Comparison of ENCODE assay signal across 23 cellular contexts in the genomic region with DNA sequence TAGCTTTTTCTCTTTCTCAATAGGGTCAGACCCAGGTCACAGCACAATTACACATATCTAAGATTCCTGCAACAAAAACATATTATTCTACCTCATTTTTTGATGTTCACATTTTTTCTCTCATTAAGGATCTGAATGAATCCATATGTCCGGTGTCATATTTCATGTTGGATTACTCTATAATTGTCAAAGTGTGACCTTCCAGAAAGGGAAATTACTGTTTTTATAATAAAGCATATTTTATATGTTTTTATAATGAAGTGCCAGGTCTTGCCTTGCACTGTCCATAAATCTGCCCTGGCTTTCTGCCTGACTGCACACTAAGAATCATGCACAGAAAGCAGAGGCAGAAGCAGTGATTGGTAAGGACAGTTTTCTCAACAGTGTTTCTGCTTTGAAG.
DNase-seq lines count a peak whose midpoint lies in the region; FAIRE-seq and TF ChIP-seq lines count a peak whose summit lies in the region.
"Had no signal": no experiment of that assay in that cellular context is flagged by ENCODE, and none has a peak within 500 bp of the region (broad histone marks: within the 10 kb centered on the region; RNA-seq: fewer than 3 reads in every experiment).

No MANE protein-coding gene starts in this region.

- no peaks in the 10 kb centered on the region for H3K4me1 Mint-ChIP-seq in activated naive CD4-positive, alpha-beta T cell treated with anti-CD3 and anti-CD28 coated beads, Interleukin-2, amount 10 ng/mL, durations not matched to agents 7 days and 5 days

- TF ChIP-seq CTCF in lower leg skin (IDR thresholded peaks at IDR 0.05) (no peak), right atrium auricular region (IDR thresholded peaks at IDR 0.05) (no peak)

- TF ChIP-seq POLR2A in lower leg skin (IDR thresholded peaks at IDR 0.05) = no peak

- peak; percentile 91 for FAIRE-seq in RCC 7860 (lab: Jason Lieb, UNC)
- FAIRE-seq: islet of Langerhans had no signal

- in situ Hi-C loops in ACHN (cut with HindIII; ENCODE audit: low pct_ligation_motif_present, low pct_unique_long_range_greater_than_20kb, low sequenced_read_pairs) = no loop called here

- peak; percentile 49 for DNase-seq in ACHN
- peak; percentile 61 for DNase-seq in GM04503 (ENCODE audit: low read depth)
- peak; percentile 44 for DNase-seq in RCC 7860 (ENCODE audit: low spot score)
- DNase-seq in fibroblast of the conjunctiva (ENCODE audit: low read depth) = peak; percentile 9
- DNase-seq in lower leg skin (ENCODE audit: low spot score in 2 of 2) = no peak
- no peak for DNase-seq in NOMO-1 treated with DMSO at 0.1 percent for 48 hours (lab: John Stamatoyannopoulos, UW; ENCODE audit: unreplicated experiment)
- no peak for DNase-seq in activated naive CD4-positive, alpha-beta T cell treated with anti-CD3 and anti-CD28 coated beads, Interleukin-2, amount 10 ng/mL, durations not matched to agents 7 days and 5 days
- no peak for DNase-seq in right atrium auricular region (ENCODE audit: low spot score)
- DNase-seq: activated CD4-positive, alpha-beta T cell treated with anti-CD3 and anti-CD28 coated beads, Interleukin-2, amount 50 U/mL, for 1 hour; activated T-cell treated with anti-CD3 and anti-CD28 coated beads, Interleukin-2, amount 50 U/mL, for 48 hours; amygdala; DND-41; dorsolateral prefrontal cortex; gastrocnemius medialis; GOT3; MV-4-11; NCI-H510A treated with DMSO at 0.1 percent for 48 hours; stimulated activated CD4-positive, alpha-beta T cell treated with anti-CD3 and anti-CD28 coated beads, Interleukin-2, amount 100 ng/mL, for 24 hours; T1000; upper lobe of left lung had no signal

- H3K27me3 Mint-ChIP-seq in activated naive CD4-positive, alpha-beta T cell treated with anti-CD3 and anti-CD28 coated beads, Interleukin-2, amount 10 ng/mL, durations not matched to agents 7 days and 5 days = no peaks in the 10 kb centered on the region

- no peak overlapping the region for H3K4me3 Mint-ChIP-seq in activated naive CD4-positive, alpha-beta T cell treated with anti-CD3 and anti-CD28 coated beads, Interleukin-2, amount 10 ng/mL, durations not matched to agents 7 days and 5 days

- no peak overlapping the region for H3K27ac ChIP-seq in right atrium auricular region
- H3K27ac ChIP-seq: BLaER1, dorsolateral prefrontal cortex, gastrocnemius medialis, prostate gland, upper lobe of left lung had no signal

- H3K9me3 Mint-ChIP-seq in activated naive CD4-positive, alpha-beta T cell treated with anti-CD3 and anti-CD28 coated beads, Interleukin-2, amount 10 ng/mL, durations not matched to agents 7 days and 5 days = no peaks in the 10 kb centered on the region

- H3K9me3 ChIP-seq in right atrium auricular region = no peaks in the 10 kb centered on the region
- H3K9me3 ChIP-seq: BLaER1, prostate gland, upper lobe of left lung had no signal

- no peak overlapping the region for H3K27ac Mint-ChIP-seq in activated naive CD4-positive, alpha-beta T cell treated with anti-CD3 and anti-CD28 coated beads, Interleukin-2, amount 10 ng/mL, durations not matched to agents 7 days and 5 days

- H3K27me3 ChIP-seq in right atrium auricular region = no peaks in the 10 kb centered on the region
- H3K27me3 ChIP-seq: BLaER1, dorsolateral prefrontal cortex, gastrocnemius medialis, upper lobe of left lung had no signal

- intact Hi-C loops in lower leg skin (cut with DNase I; ENCODE audit: low total_unique reads) = no loop called here

- no peaks in the 10 kb centered on the region for H3K36me3 ChIP-seq in right atrium auricular region
- H3K36me3 ChIP-seq: BLaER1, gastrocnemius medialis, prostate gland, upper lobe of left lung had no signal

- WGBS in lower leg skin, 2 donors = 50 to 54% methylated on average over 1 of the region's 1 CpG

- no peaks in the 10 kb centered on the region for H3K36me3 Mint-ChIP-seq in activated naive CD4-positive, alpha-beta T cell treated with anti-CD3 and anti-CD28 coated beads, Interleukin-2, amount 10 ng/mL, durations not matched to agents 7 days and 5 days

- CTCF ChIA-PET in activated naive CD4-positive, alpha-beta T cell treated with anti-CD3 and anti-CD28 coated beads, Interleukin-2, amount 10 ng/mL, durations not matched to agents 7 days and 5 days (lab: Charles Lee) = no interaction called here

- H3K4me1 ChIP-seq in right atrium auricular region = no peaks in the 10 kb centered on the region
- H3K4me1 ChIP-seq: BLaER1, gastrocnemius medialis, prostate gland, upper lobe of left lung had no signal

- H3K4me3 ChIP-seq in lower leg skin (ENCODE audit: low read depth, poor library complexity, severe bottlenecking) = no peak overlapping the region
- no peak overlapping the region for H3K4me3 ChIP-seq in right atrium auricular region
- H3K4me3 ChIP-seq: BLaER1, dorsolateral prefrontal cortex, gastrocnemius medialis, prostate gland, upper lobe of left lung had no signal

Comparison
In these comparisons a context has a peak if more than half of its experiments do, and no peak if none do; other contexts are left out.
1. DNase-seq: peak in ACHN (single experiment), GM04503 (single experiment), RCC 7860 (single experiment) and fibroblast of the conjunctiva (single experiment); none in lower leg skin (0 of 2), NOMO-1 treated with DMSO at 0.1 percent for 48 hours (single experiment), activated naive CD4-positive, alpha-beta T cell treated with anti-CD3 and anti-CD28 coated beads, Interleukin-2, amount 10 ng/mL, durations not matched to agents 7 days and 5 days (single experiment) and right atrium auricular region (single experiment).